In genomic region chr12:56336361-56337167, GRCh38 we compare ENCODE assay signal across 12 cellular contexts. TPM values are rescaled to one million over a fixed set of nuclear protein-coding genes. Genes with fewer than 3 reads are reported as not detected.
DNase-seq lines count a peak whose midpoint lies in the region; ATAC-seq and TF ChIP-seq lines count a peak whose summit lies in the region.
"Had no signal": no experiment of that assay in that cellular context is flagged by ENCODE, and none has a peak within 500 bp of the region (broad histone marks: within the 10 kb centered on the region; RNA-seq: fewer than 3 reads in every experiment).

No MANE protein-coding gene starts in this region.

- H3K27me3 ChIP-seq in OCI-LY1 (ENCODE audit: insufficient read depth, low read length) (no peaks in the 10 kb centered on the region), aorta (ENCODE audit: control insufficient read depth in 1 of 2, insufficient read depth in 2 of 2, low read length in 1 of 2) (no peaks in the 10 kb centered on the region)
- H3K27me3 ChIP-seq: brain microvascular endothelial cell had no signal

- DNase-seq in stimulated activated naive CD8-positive, alpha-beta T cell treated with anti-CD3 and anti-CD28 coated beads, Interleukin-15, Interleukin-2, amounts not matched to agents 100 U/mL and 50 U/mL, for 24 hours: no peak
- peak; percentile 44 to 53 for DNase-seq in aorta
- DNase-seq: brain microvascular endothelial cell, NCI-H2171, SHP77 had no signal

- H3K27ac Mint-ChIP-seq in stimulated activated naive CD8-positive, alpha-beta T cell treated with anti-CD3 and anti-CD28 coated beads, Interleukin-15, Interleukin-2, amounts not matched to agents 100 ng/mL and 50 ng/mL, for 24 hours: peak overlapping the region; percentile 45
- H3K27ac Mint-ChIP-seq in dendritic cell treated with granulocyte-macrophage colony-stimulating factor and Interleukin-4, amounts not matched to agents 40 ng/mL and 50 ng/mL, for 4 days: peak overlapping the region; percentile 100

- H3K4me2 ChIP-seq in OCI-LY1 (ENCODE audit: low read length): no peak overlapping the region

- no peaks in the 10 kb centered on the region for H4K20me1 ChIP-seq in OCI-LY1 (ENCODE audit: insufficient read depth, low read length)

- WGBS in aorta, 2 donors: 83 to 85% methylated on average over 9 of the region's 9 CpGs

- H3K27me3 Mint-ChIP-seq in stimulated activated naive CD8-positive, alpha-beta T cell treated with anti-CD3 and anti-CD28 coated beads, Interleukin-15, Interleukin-2, amounts not matched to agents 100 ng/mL and 50 ng/mL, for 24 hours: no peaks in the 10 kb centered on the region
- H3K27me3 Mint-ChIP-seq in dendritic cell treated with granulocyte-macrophage colony-stimulating factor and Interleukin-4, amounts not matched to agents 40 ng/mL and 50 ng/mL, for 4 days: no peaks in the 10 kb centered on the region

- no peak for TF ChIP-seq CTCF in OCI-LY1 (IDR thresholded peaks at IDR 0.05; ENCODE audit: low read length)

- H3F3A ChIP-seq in OCI-LY1 (ENCODE audit: insufficient read depth, low read length): no peaks in the 10 kb centered on the region

- H3K9me3 ChIP-seq in OCI-LY1 (ENCODE audit: low read length) (no peaks in the 10 kb centered on the region), aorta (ENCODE audit: control insufficient read depth, low read length) (no peaks in the 10 kb centered on the region)

- peaks cover 23% of the 10 kb centered on the region for H3K36me3 Mint-ChIP-seq in stimulated activated naive CD8-positive, alpha-beta T cell treated with anti-CD3 and anti-CD28 coated beads, Interleukin-15, Interleukin-2, amounts not matched to agents 100 ng/mL and 50 ng/mL, for 24 hours (ENCODE audit: low read depth)
- peaks cover 22% of the 10 kb centered on the region for H3K36me3 Mint-ChIP-seq in dendritic cell treated with granulocyte-macrophage colony-stimulating factor and Interleukin-4, amounts not matched to agents 40 ng/mL and 50 ng/mL, for 4 days (ENCODE audit: low read depth)

- H2AFZ ChIP-seq in OCI-LY1 (ENCODE audit: low read length): no peak overlapping the region

- H3K27ac ChIP-seq in OCI-LY1 (ENCODE audit: low read depth, low read length, poor library complexity, severe bottlenecking): peak overlapping the region; percentile 64
- H3K27ac ChIP-seq in aorta (ENCODE audit: low read depth in 1 of 2, low read length in 2 of 2): no peak overlapping the region
- H3K27ac ChIP-seq: brain microvascular endothelial cell had no signal

- intact Hi-C loops in dendritic cell treated with granulocyte-macrophage colony-stimulating factor and Interleukin-4, amounts not matched to agents 40 ng/mL and 50 ng/mL, for 4 days (cut with micrococcal nuclease): no loop called here
- intact Hi-C loops in aorta (cut with DNase I): no loop called here

- H3K4me3 ChIP-seq in OCI-LY1 (ENCODE audit: low read depth, low read length, poor library complexity, severe bottlenecking): no peak overlapping the region
- no peak overlapping the region for H3K4me3 ChIP-seq in aorta (ENCODE audit: low read length in 2 of 2)

- H3K36me3 ChIP-seq in OCI-LY1 (ENCODE audit: insufficient read depth, low read length) (no peaks in the 10 kb centered on the region), aorta (ENCODE audit: control insufficient read depth in 1 of 2, insufficient read depth in 2 of 2, low read length in 1 of 2) (no peaks in the 10 kb centered on the region)

- H3K9me3 Mint-ChIP-seq in stimulated activated naive CD8-positive, alpha-beta T cell treated with anti-CD3 and anti-CD28 coated beads, Interleukin-15, Interleukin-2, amounts not matched to agents 100 ng/mL and 50 ng/mL, for 24 hours: no peaks in the 10 kb centered on the region
- no peaks in the 10 kb centered on the region for H3K9me3 Mint-ChIP-seq in dendritic cell treated with granulocyte-macrophage colony-stimulating factor and Interleukin-4, amounts not matched to agents 40 ng/mL and 50 ng/mL, for 4 days

- ATAC-seq in stimulated activated naive CD8-positive, alpha-beta T cell treated with anti-CD3 and anti-CD28 coated beads, Interleukin-15, Interleukin-2, amounts not matched to agents 100 U/mL and 50 U/mL, for 24 hours: no peak
- ATAC-seq in aorta (ENCODE audit: low FRiP score) (no peak), GM21526 (IDR thresholded peaks at IDR 0.05; ENCODE audit: low FRiP score, unreplicated experiment) (no peak), GM18870 (IDR thresholded peaks at IDR 0.05; ENCODE audit: unreplicated experiment) (no peak), HG03095 (IDR thresholded peaks at IDR 0.05; ENCODE audit: unreplicated experiment) (no peak)

- peaks cover 74% of the 10 kb centered on the region for H3K4me1 Mint-ChIP-seq in stimulated activated naive CD8-positive, alpha-beta T cell treated with anti-CD3 and anti-CD28 coated beads, Interleukin-15, Interleukin-2, amounts not matched to agents 100 ng/mL and 50 ng/mL, for 24 hours (ENCODE audit: low read depth)
- peaks cover 68% of the 10 kb centered on the region for H3K4me1 Mint-ChIP-seq in dendritic cell treated with granulocyte-macrophage colony-stimulating factor and Interleukin-4, amounts not matched to agents 40 ng/mL and 50 ng/mL, for 4 days (ENCODE audit: low read depth)

- H3K79me2 ChIP-seq in OCI-LY1 (ENCODE audit: insufficient read depth, low read length): no peaks in the 10 kb centered on the region

- H3K4me3 Mint-ChIP-seq in stimulated activated naive CD8-positive, alpha-beta T cell treated with anti-CD3 and anti-CD28 coated beads, Interleukin-15, Interleukin-2, amounts not matched to agents 100 ng/mL and 50 ng/mL, for 24 hours: no peak overlapping the region
- H3K4me3 Mint-ChIP-seq in dendritic cell treated with granulocyte-macrophage colony-stimulating factor and Interleukin-4, amounts not matched to agents 40 ng/mL and 50 ng/mL, for 4 days: peak overlapping the region; percentile 6

- no peaks in the 10 kb centered on the region for H3K9me2 ChIP-seq in OCI-LY1 (ENCODE audit: low read depth, low read length)

- peaks cover 45% of the 10 kb centered on the region for H3K4me1 ChIP-seq in OCI-LY1 (ENCODE audit: insufficient read depth, low read length, severe bottlenecking)
- no peaks in the 10 kb centered on the region for H3K4me1 ChIP-seq in aorta (ENCODE audit: control insufficient read depth in 1 of 2, insufficient read depth in 2 of 2, low read length in 2 of 2)

- H3K9ac ChIP-seq in OCI-LY1 (ENCODE audit: low read length): no peak overlapping the region

RNA-seq across cellular contexts. Expression of gene IL23A, which starts 2.1 kb away (rescaled TPM):
- total RNA-seq in aorta: under 1 TPM in 1 of 2 donors, not detected in 1; 0.52 TPM
- polyA plus RNA-seq in aorta: not detected

RNA-seq across cellular contexts. Expression of gene PAN2, which starts 2.8 kb away (rescaled TPM):
- total RNA-seq in aorta: 10 to 100 TPM; 40.1 to 83.5 TPM
- polyA plus RNA-seq in aorta: 10 to 100 TPM in 1 of 2 donors, 1 to 10 TPM in 1; 6.1 to 73.2 TPM

RNA-seq across cellular contexts. Expression of gene CNPY2, which starts 20.8 kb away (rescaled TPM):
- 10 to 100 TPM; 72.2 to 92.0 TPM for total RNA-seq in aorta
- 100 to 1,000 TPM in 1 of 2 donors, 10 to 100 TPM in 1; 96.2 to 149 TPM for polyA plus RNA-seq in aorta

RNA-seq across cellular contexts. Expression of gene STAT2, which starts 23.3 kb away (rescaled TPM):
- 100 to 1,000 TPM; 129 to 191 TPM for total RNA-seq in aorta
- 100 to 1,000 TPM in 1 of 2 donors, 10 to 100 TPM in 1; 20.0 to 111 TPM for polyA plus RNA-seq in aorta

RNA-seq across cellular contexts. Expression of gene APOF, which starts 26.1 kb away (rescaled TPM):
- total RNA-seq in aorta: not detected
- under 1 TPM in 1 of 2 donors, not detected in 1; 0.50 TPM for polyA plus RNA-seq in aorta
- total RNA-seq: epithelial cell of proximal tubule had no signal
